Comparison of ENCODE assay signal across 33 cellular contexts in genomic region chrX:43964936-43965335, GRCh38. TPM values are rescaled to one million over a fixed set of nuclear protein-coding genes. Genes with fewer than 3 reads are reported as not detected.
"Had no signal": no experiment of that assay in that cellular context is flagged by ENCODE, and none has a peak within 500 bp of the region (broad histone marks: within the 10 kb centered on the region; RNA-seq: fewer than 3 reads in every experiment).

No MANE protein-coding gene starts in this region.

- H3K27ac ChIP-seq: brain microvascular endothelial cell, SK-N-MC, VCaP had no signal

- H3K36me3 Mint-ChIP-seq: T-cell had no signal

- H3K36me3 ChIP-seq: brain microvascular endothelial cell had no signal

- H3K27ac Mint-ChIP-seq: activated CD4-positive, alpha-beta T cell treated with anti-CD3 and anti-CD28 coated beads for 36 hours; activated CD8-positive, alpha-beta T cell treated with anti-CD3 and anti-CD28 coated beads for 36 hours; activated naive CD4-positive, alpha-beta T cell treated with anti-CD3 and anti-CD28 coated beads, Interleukin-2, amount 50 U/mL, for 72 hours; activated T-helper 1 cell treated with anti-CD3 and anti-CD28 coated beads, Interleukin-12 subunit alpha, Interleukin-12 subunit beta, Interleukin-2, Interleukin-4 antibody, amounts not matched to agents 30 ng/mL and 10 ng/mL and 1 ng/mL, durations not matched to agents 14 hours and 24 hours and 36 hours; T-cell had no signal

- H3K4me1 Mint-ChIP-seq: activated CD4-positive, alpha-beta T cell treated with anti-CD3 and anti-CD28 coated beads for 36 hours; T-cell had no signal

- ATAC-seq: activated CD4-positive, alpha-beta T cell treated with anti-CD3 and anti-CD28 coated beads for 36 hours; activated CD8-positive, alpha-beta T cell treated with anti-CD3 and anti-CD28 coated beads for 36 hours; activated naive CD4-positive, alpha-beta T cell treated with anti-CD3 and anti-CD28 coated beads, Interleukin-2, amount 50 U/mL, for 72 hours; Panc1; Right ventricle myocardium inferior; T-cell had no signal

- H3K27me3 ChIP-seq: brain microvascular endothelial cell had no signal

- DNase-seq: activated CD4-positive, alpha-beta T cell treated with anti-CD3 and anti-CD28 coated beads for 36 hours; activated CD4-positive, alpha-beta T cell treated with anti-CD3 and anti-CD28 coated beads, Interleukin-2, amount 50 U/mL, for 1 hour; activated CD4-positive, CD25-positive, alpha-beta regulatory T cell; activated CD8-positive, alpha-beta memory T cell treated with anti-CD3 and anti-CD28 coated beads, Interleukin-2, amount 50 U/mL, for 48 hours; activated CD8-positive, alpha-beta T cell treated with anti-CD3 and anti-CD28 coated beads for 36 hours; activated effector memory CD4-positive, alpha-beta T cell treated with anti-CD3 and anti-CD28 coated beads, Interleukin-2, amount 50 U/mL, for 16 hours; activated naive CD4-positive, alpha-beta T cell treated with Interleukin-2 at 50 U/mL for 16 hours; activated T-cell treated with anti-CD3 and anti-CD28 coated beads, Interleukin-2, amount 50 U/mL, for 1 hour; amygdala; brain microvascular endothelial cell; cerebellar nuclear complex; KG1; MM.1S; NCI-H1105; NCI-H1436; NCI-H1694 treated with DMSO at 0.1 percent for 48 hours; NCI-H2029 treated with DMSO at 0.1 percent for 48 hours; NCI-H345; NCI-H510A; NCI-H526 treated with DMSO at 0.1 percent for 48 hours; NCI-H82; RPMI8226; T-cell; T-helper 2 cell; T1000 had no signal

- FAIRE-seq: TTC549 had no signal

- H3K9me3 Mint-ChIP-seq: activated CD8-positive, alpha-beta T cell treated with anti-CD3 and anti-CD28 coated beads for 36 hours; activated T-helper 1 cell treated with anti-CD3 and anti-CD28 coated beads, Interleukin-12 subunit alpha, Interleukin-12 subunit beta, Interleukin-2, Interleukin-4 antibody, amounts not matched to agents 30 ng/mL and 10 ng/mL and 1 ng/mL, durations not matched to agents 14 hours and 24 hours and 36 hours had no signal

- H3K4me3 Mint-ChIP-seq: activated CD4-positive, alpha-beta T cell treated with anti-CD3 and anti-CD28 coated beads for 36 hours; activated CD8-positive, alpha-beta T cell treated with anti-CD3 and anti-CD28 coated beads for 36 hours; activated T-helper 1 cell treated with anti-CD3 and anti-CD28 coated beads, Interleukin-12 subunit alpha, Interleukin-12 subunit beta, Interleukin-2, Interleukin-4 antibody, amounts not matched to agents 30 ng/mL and 10 ng/mL and 1 ng/mL, durations not matched to agents 14 hours and 24 hours and 36 hours; T-cell had no signal

- H3K27me3 Mint-ChIP-seq: activated CD4-positive, alpha-beta T cell treated with anti-CD3 and anti-CD28 coated beads for 36 hours; activated CD8-positive, alpha-beta T cell treated with anti-CD3 and anti-CD28 coated beads for 36 hours had no signal

- H3K4me3 ChIP-seq: SK-N-MC had no signal

RNA-seq across cellular contexts. Expression of gene NDP, which starts 8.3 kb away (rescaled TPM):
- total RNA-seq: activated CD4-positive, alpha-beta T cell treated with anti-CD3 and anti-CD28 coated beads for 36 hours; activated CD8-positive, alpha-beta T cell treated with anti-CD3 and anti-CD28 coated beads for 36 hours; activated naive CD4-positive, alpha-beta T cell treated with anti-CD3 and anti-CD28 coated beads, Interleukin-2, amount 50 U/mL, for 72 hours; activated T-helper 1 cell treated with anti-CD3 and anti-CD28 coated beads, Interleukin-12 subunit alpha, Interleukin-12 subunit beta, Interleukin-2, Interleukin-4 antibody, amounts not matched to agents 30 ng/mL and 10 ng/mL and 1 ng/mL, durations not matched to agents 14 hours and 24 hours and 36 hours; OCI-LY7; Right ventricle myocardium inferior; T-cell had no signal
